8 cellular contexts compared by ENCODE assay signal in the genomic region with DNA sequence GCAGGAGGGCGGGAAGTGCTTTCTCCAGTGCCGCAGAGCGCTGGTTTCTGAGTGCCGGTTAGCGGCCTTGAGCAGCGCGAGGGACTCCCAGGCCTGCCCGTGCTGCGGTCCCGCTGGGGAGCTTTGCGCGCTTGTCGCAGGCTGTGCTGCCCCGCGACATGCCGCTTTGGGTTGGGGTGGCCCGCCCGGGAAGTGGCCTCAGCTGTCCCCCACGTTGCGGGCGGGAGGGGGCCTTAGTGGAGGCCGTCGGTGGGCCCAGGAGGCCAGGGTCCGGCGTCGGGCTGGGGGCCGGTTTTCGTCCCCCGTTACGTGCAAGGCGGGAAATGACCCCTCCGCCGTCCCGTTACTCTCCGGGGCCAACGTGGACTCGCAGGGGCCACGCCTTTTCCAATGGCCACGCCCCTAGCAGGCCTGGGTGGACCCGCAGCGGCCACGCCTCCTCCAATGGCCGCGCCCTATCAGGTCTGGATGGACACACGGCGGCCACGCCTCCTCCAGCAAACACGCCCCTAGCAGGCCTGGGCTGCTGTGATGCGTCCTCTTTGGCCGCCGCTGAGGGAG. TPM values are rescaled to one million over a fixed set of nuclear protein-coding genes. Genes with fewer than 3 reads are reported as not detected.
DNase-seq lines count a peak whose midpoint lies in the region; ATAC-seq and TF ChIP-seq lines count a peak whose summit lies in the region.

No MANE protein-coding gene starts in this region.

- peak overlapping the region; percentile 96 for H3K4me3 ChIP-seq in coronary artery

- peak; percentile 99 for DNase-seq in AG08396 (ENCODE audit: low spot score)
- peak; percentile 72 for DNase-seq in NCI-H510A treated with DMSO at 0.1 percent for 48 hours (lab: John Stamatoyannopoulos, UW)
- DNase-seq in activated CD4-positive, alpha-beta T cell treated with anti-CD3 and anti-CD28 coated beads, Interleukin-2, amount 10 ng/mL, durations not matched to agents 7 days and 5 days = peak; percentile 80
- peak; percentile 99 for DNase-seq in coronary artery (ENCODE audit: low spot score)
- DNase-seq in left colon = peak; percentile 98 to 99
- peak; percentile 47 to 83 for DNase-seq in stimulated activated CD4-positive, alpha-beta T cell treated with anti-CD3 and anti-CD28 coated beads, Interleukin-1b, Interleukin-23, amount 100 ng/mL, for 4 hours (ENCODE audit: low read depth in 2 of 2)

- POLR2A ChIA-PET in activated CD4-positive, alpha-beta T cell treated with anti-CD3 and anti-CD28 coated beads, Interleukin-2, amount 10 ng/mL, durations not matched to agents 7 days and 5 days (lab: Charles Lee) = no interaction called here

- H3K27ac ChIP-seq in coronary artery = peak overlapping the region; percentile 83 to 99

- intact Hi-C loops in left colon (cut with DNase I, micrococcal nuclease) = no loop called here

- H3K27me3 Mint-ChIP-seq in activated CD4-positive, alpha-beta T cell treated with anti-CD3 and anti-CD28 coated beads, Interleukin-2, amount 10 ng/mL, durations not matched to agents 7 days and 5 days = no peaks in the 10 kb centered on the region

- CTCF ChIA-PET in activated CD4-positive, alpha-beta T cell treated with anti-CD3 and anti-CD28 coated beads, Interleukin-2, amount 10 ng/mL, durations not matched to agents 7 days and 5 days (lab: Charles Lee) = no interaction called here

- peaks cover 14% of the 10 kb centered on the region for H3K9me3 Mint-ChIP-seq in activated CD4-positive, alpha-beta T cell treated with anti-CD3 and anti-CD28 coated beads, Interleukin-2, amount 10 ng/mL, durations not matched to agents 7 days and 5 days

- ATAC-seq in GM18873 (IDR thresholded peaks at IDR 0.05; ENCODE audit: low FRiP score, unreplicated experiment) = peak; percentile 34
- peak; percentile 51 for ATAC-seq in HG03139 (IDR thresholded peaks at IDR 0.05; ENCODE audit: unreplicated experiment)
- ATAC-seq in left colon = peak; percentile 81

- peaks cover 59% of the 10 kb centered on the region for H3K4me1 Mint-ChIP-seq in activated CD4-positive, alpha-beta T cell treated with anti-CD3 and anti-CD28 coated beads, Interleukin-2, amount 10 ng/mL, durations not matched to agents 7 days and 5 days

- H3K27ac Mint-ChIP-seq in activated CD4-positive, alpha-beta T cell treated with anti-CD3 and anti-CD28 coated beads, Interleukin-2, amount 10 ng/mL, durations not matched to agents 7 days and 5 days = peak overlapping the region; percentile 98

- H3K4me3 Mint-ChIP-seq in activated CD4-positive, alpha-beta T cell treated with anti-CD3 and anti-CD28 coated beads, Interleukin-2, amount 10 ng/mL, durations not matched to agents 7 days and 5 days = peak overlapping the region; percentile 90

- H3K36me3 Mint-ChIP-seq in activated CD4-positive, alpha-beta T cell treated with anti-CD3 and anti-CD28 coated beads, Interleukin-2, amount 10 ng/mL, durations not matched to agents 7 days and 5 days (ENCODE audit: low read depth) = peaks cover 21% of the 10 kb centered on the region

- no peak for TF ChIP-seq CTCF in coronary artery (IDR thresholded peaks at IDR 0.05)

RNA-seq across cellular contexts. Expression of a gene that starts 1.0 kb away (rescaled TPM):
- total RNA-seq in activated CD4-positive, alpha-beta T cell treated with anti-CD3 and anti-CD28 coated beads, Interleukin-2, amount 10 ng/mL, durations not matched to agents 7 days and 5 days = 10 to 100 TPM; 29.4 to 31.1 TPM
- total RNA-seq in left colon = 10 to 100 TPM; 17.1 to 22.3 TPM

RNA-seq across cellular contexts. Expression of a gene that starts 43.8 kb away (rescaled TPM):
- 10 to 100 TPM; 10.6 to 12.5 TPM for total RNA-seq in activated CD4-positive, alpha-beta T cell treated with anti-CD3 and anti-CD28 coated beads, Interleukin-2, amount 10 ng/mL, durations not matched to agents 7 days and 5 days
- 1 to 10 TPM; 6.2 to 9.6 TPM for total RNA-seq in left colon

RNA-seq across cellular contexts. Expression of a gene that starts 44.0 kb away (rescaled TPM):
- total RNA-seq in activated CD4-positive, alpha-beta T cell treated with anti-CD3 and anti-CD28 coated beads, Interleukin-2, amount 10 ng/mL, durations not matched to agents 7 days and 5 days = 10 to 100 TPM; 43.8 to 50.1 TPM
- total RNA-seq in left colon = 10 to 100 TPM; 43.5 to 45.6 TPM

Comparison
In these comparisons a context has a peak if more than half of its experiments do, and no peak if none do; other contexts are left out.
1. Peak in every context shown above with its lines: DNase-seq, ATAC-seq, H3K4me3 ChIP-seq and H3K27ac ChIP-seq.